In the genomic region with DNA sequence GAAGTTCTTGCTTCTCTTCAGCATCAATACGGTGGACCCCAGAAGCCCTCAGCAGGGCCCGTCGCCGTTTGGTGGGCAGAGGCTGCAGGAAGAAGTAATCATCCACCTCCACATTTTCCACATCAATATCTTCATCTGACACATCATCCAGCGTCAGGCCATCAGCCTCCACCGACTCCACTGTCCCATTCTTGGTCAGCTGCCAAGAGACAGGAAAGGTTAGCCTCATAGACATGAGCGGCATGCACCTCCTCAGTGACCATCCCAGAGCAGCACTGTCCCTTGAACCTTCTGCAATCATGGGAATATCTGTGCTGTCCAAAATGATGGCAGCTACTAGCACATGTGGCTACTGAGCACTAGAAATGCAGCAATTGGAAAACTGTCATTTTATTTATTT, we compare ENCODE assay signal across 33 cellular contexts.
"Had no signal": no experiment of that assay in that cellular context is flagged by ENCODE, and none has a peak within 500 bp of the region (broad histone marks: within the 10 kb centered on the region; RNA-seq: fewer than 3 reads in every experiment).

No MANE protein-coding gene starts in this region.

- H3K27me3 ChIP-seq: Peyer's patch had no signal

- H3K9me3 Mint-ChIP-seq: activated naive CD4-positive, alpha-beta T cell treated with anti-CD3 and anti-CD28 coated beads, Interleukin-2, amount 10 ng/mL, durations not matched to agents 7 days and 5 days; activated naive CD8-positive, alpha-beta T cell treated with anti-CD3 and anti-CD28 coated beads, Interleukin-2, amount 50 U/mL, for 24 hours; activated T-cell treated with anti-CD3 and anti-CD28 coated beads, Interleukin-2, amount 50 U/mL, for 4 hours; brain had no signal

- H3K4me1 ChIP-seq: Peyer's patch had no signal

- DNase-seq: activated CD4-positive, CD25-positive, alpha-beta regulatory T cell; activated CD8-positive, alpha-beta T cell treated with anti-CD3 and anti-CD28 coated beads, Interleukin-2, amount 10 ng/mL, durations not matched to agents 7 days and 5 days; activated effector memory CD4-positive, alpha-beta T cell treated with Interleukin-2 at 50 U/mL for 16 hours; activated naive CD4-positive, alpha-beta T cell treated with anti-CD3 and anti-CD28 coated beads, Interleukin-2, amount 10 ng/mL, durations not matched to agents 7 days and 5 days; activated naive CD8-positive, alpha-beta T cell treated with anti-CD3 and anti-CD28 coated beads, Interleukin-2, amount 50 U/mL, for 24 hours; activated T-cell treated with anti-CD3 and anti-CD28 coated beads, Interleukin-2, amount 50 U/mL, for 4 hours; anterior cingulate cortex; caudate nucleus; cerebellar nuclear complex; KG1; MM.1S; MV-4-11; NCI-H1092; NCI-H1436 treated with DMSO at 0.1 percent for 48 hours; NCI-H1694 treated with DMSO at 0.1 percent for 48 hours; NCI-H2029; NCI-H345; NCI-H510A; NCI-H526; NCI-H748 treated with DMSO at 0.1 percent for 48 hours; NK-92 treated with Interleukin-12 subunit alpha and Interleukin-12 subunit beta, amount 100 ng/mL, for 24 hours; PC-3; Peyer's patch; RPMI8226; SIG-M5; T-helper 1 cell; T1000; WERI-Rb-1 had no signal

- H3K4me3 Mint-ChIP-seq: activated CD8-positive, alpha-beta T cell treated with anti-CD3 and anti-CD28 coated beads, Interleukin-2, amount 10 ng/mL, durations not matched to agents 7 days and 5 days; activated naive CD4-positive, alpha-beta T cell treated with anti-CD3 and anti-CD28 coated beads, Interleukin-2, amount 10 ng/mL, durations not matched to agents 7 days and 5 days; activated naive CD8-positive, alpha-beta T cell; activated naive CD8-positive, alpha-beta T cell treated with anti-CD3 and anti-CD28 coated beads, Interleukin-2, amount 50 U/mL, for 24 hours; activated T-cell treated with anti-CD3 and anti-CD28 coated beads, Interleukin-2, amount 50 U/mL, for 4 hours; brain had no signal

- H3K27ac Mint-ChIP-seq: activated CD8-positive, alpha-beta T cell treated with anti-CD3 and anti-CD28 coated beads, Interleukin-2, amount 10 ng/mL, durations not matched to agents 7 days and 5 days; activated naive CD4-positive, alpha-beta T cell treated with anti-CD3 and anti-CD28 coated beads, Interleukin-2, amount 10 ng/mL, durations not matched to agents 7 days and 5 days; activated naive CD8-positive, alpha-beta T cell; activated naive CD8-positive, alpha-beta T cell treated with anti-CD3 and anti-CD28 coated beads, Interleukin-2, amount 50 U/mL, for 24 hours had no signal

- H3K27ac ChIP-seq: Peyer's patch, WERI-Rb-1 had no signal

- H3K4me1 Mint-ChIP-seq: activated naive CD4-positive, alpha-beta T cell treated with anti-CD3 and anti-CD28 coated beads, Interleukin-2, amount 10 ng/mL, durations not matched to agents 7 days and 5 days had no signal

- H3K9me3 ChIP-seq: Peyer's patch had no signal

- ATAC-seq: activated CD8-positive, alpha-beta T cell treated with anti-CD3 and anti-CD28 coated beads, Interleukin-2, amount 10 ng/mL, durations not matched to agents 7 days and 5 days; activated naive CD8-positive, alpha-beta T cell treated with anti-CD3 and anti-CD28 coated beads, Interleukin-2, amount 50 U/mL, for 24 hours; activated T-cell treated with anti-CD3 and anti-CD28 coated beads, Interleukin-2, amount 50 U/mL, for 4 hours; PC-3; Right ventricle myocardium inferior; SK-N-SH treated with all-trans-retinoic acid at 6 μM for 48 hours had no signal

- H3K27me3 Mint-ChIP-seq: activated naive CD4-positive, alpha-beta T cell treated with anti-CD3 and anti-CD28 coated beads, Interleukin-2, amount 10 ng/mL, durations not matched to agents 7 days and 5 days; activated naive CD8-positive, alpha-beta T cell; activated naive CD8-positive, alpha-beta T cell treated with anti-CD3 and anti-CD28 coated beads, Interleukin-2, amount 50 U/mL, for 24 hours; brain had no signal

- H3K4me3 ChIP-seq: Peyer's patch had no signal

- FAIRE-seq: bronchial epithelial cell had no signal
